In the genomic region with DNA sequence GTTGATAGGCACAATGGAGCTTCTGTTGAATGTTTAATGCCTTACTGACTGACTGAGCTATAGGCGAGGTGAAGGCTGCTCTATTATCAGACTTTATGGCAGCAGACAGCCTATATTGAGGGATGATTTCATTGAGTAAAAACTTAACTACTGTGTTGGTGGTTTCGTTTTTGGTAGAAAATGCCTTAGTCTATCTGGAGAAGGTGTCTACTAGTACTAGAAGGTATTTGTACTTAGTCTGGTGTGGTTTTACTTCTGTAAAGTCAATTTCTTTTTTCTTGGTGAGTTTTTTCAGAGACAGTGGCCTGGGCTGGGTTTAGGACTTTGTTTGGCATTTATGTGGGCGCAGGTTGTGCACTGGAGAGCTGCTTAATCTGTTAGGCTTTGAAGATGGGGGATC, we compare ENCODE assay signal across 8 cellular contexts.
DNase-seq lines count a peak whose midpoint lies in the region; ATAC-seq, FAIRE-seq and TF ChIP-seq lines count a peak whose summit lies in the region.
"Not testable (repeated sequence)": the region's sequence is repeated elsewhere in the genome, so short reads cannot be mapped to it uniquely, and the experiment has no call there.

No MANE protein-coding gene starts in this region.

- not testable (repeated sequence) for DNase-seq in CD8-positive, alpha-beta memory T cell; T-helper 2 cell treated with Interferon-gamma antibody and Interleukin-4, amounts not matched to agents 5 μg/mL and 100 μg/mL, for 36 hours (ENCODE audit: low spot score); astrocyte (ENCODE audit: low read depth); endothelial cell (ENCODE audit: low spot score); natural killer cell
- DNase-seq in activated T-cell treated with anti-CD3 and anti-CD28 coated beads, Interleukin-2, amount 50 U/mL, for 48 hours, result peak; percentile 31 to 32

- H3K27me3 ChIP-seq in CD8-positive, alpha-beta memory T cell (ENCODE audit: insufficient read depth, low read length, poor library complexity, severe bottlenecking); astrocyte (ENCODE audit: insufficient read depth, low read length): not testable (repeated sequence)

- not testable (repeated sequence) for H3K4me2 ChIP-seq in astrocyte (ENCODE audit: low read length)

- peak overlapping the region; percentile 92 to 98 (median 94) for H3K27ac Mint-ChIP-seq in CD8-positive, alpha-beta memory T cell
- H3K27ac Mint-ChIP-seq in IgD-negative memory B cell, result peak overlapping the region; percentile 71 to 85 (median 71)
- peak overlapping the region; percentile 83 for H3K27ac Mint-ChIP-seq in T-helper 2 cell treated with Interferon-gamma antibody and Interleukin-4, amounts not matched to agents 5 μg/mL and 100 μg/mL, for 36 hours
- H3K27ac Mint-ChIP-seq in astrocyte (ENCODE audit: unreplicated experiment), result peak overlapping the region; percentile 90
- H3K27ac Mint-ChIP-seq in endothelial cell (ENCODE audit: unreplicated experiment), result peak overlapping the region; percentile 93
- peak overlapping the region; percentile 89 to 91 for H3K27ac Mint-ChIP-seq in natural killer cell
- peak overlapping the region; percentile 88 for H3K27ac Mint-ChIP-seq in stimulated activated naive CD8-positive, alpha-beta T cell treated with anti-CD3 and anti-CD28 coated beads, Interleukin-15, Interleukin-2, amounts not matched to agents 100 ng/mL and 50 ng/mL, for 24 hours

- intact Hi-C loops in natural killer cell (cut with micrococcal nuclease), result not testable (repeated sequence)

- not testable (repeated sequence) for H3K27me3 Mint-ChIP-seq in CD8-positive, alpha-beta memory T cell; IgD-negative memory B cell; astrocyte (ENCODE audit: low read depth, unreplicated experiment); endothelial cell (ENCODE audit: unreplicated experiment); stimulated activated naive CD8-positive, alpha-beta T cell treated with anti-CD3 and anti-CD28 coated beads, Interleukin-15, Interleukin-2, amounts not matched to agents 100 ng/mL and 50 ng/mL, for 24 hours
- H3K27me3 Mint-ChIP-seq in T-helper 2 cell treated with Interferon-gamma antibody and Interleukin-4, amounts not matched to agents 5 μg/mL and 100 μg/mL, for 36 hours (ENCODE audit: low read depth), result peaks cover 15% of the 10 kb centered on the region
- H3K27me3 Mint-ChIP-seq in natural killer cell (ENCODE audit: low read depth in 2 of 2), result peaks cover 4 to 10% of the 10 kb centered on the region in 2 donors

- not testable (repeated sequence) for FAIRE-seq in astrocyte (lab: Jason Lieb, UNC)

- H3K9me3 ChIP-seq in CD8-positive, alpha-beta memory T cell (ENCODE audit: low read length); astrocyte (ENCODE audit: insufficient read depth, low read depth, low read length): not testable (repeated sequence)

- ATAC-seq in natural killer cell, result not testable (repeated sequence)

- CTCF ChIA-PET in CD8-positive, alpha-beta memory T cell (lab: Charles Lee), result not testable (repeated sequence)

- H3K4me3 Mint-ChIP-seq in CD8-positive, alpha-beta memory T cell, result peak overlapping the region; percentile 71 to 86 (median 84)
- H3K4me3 Mint-ChIP-seq in IgD-negative memory B cell, result peak overlapping the region; percentile 66 to 86 (median 76)
- peak overlapping the region; percentile 75 for H3K4me3 Mint-ChIP-seq in T-helper 2 cell treated with Interferon-gamma antibody and Interleukin-4, amounts not matched to agents 5 μg/mL and 100 μg/mL, for 36 hours
- peak overlapping the region; percentile 43 for H3K4me3 Mint-ChIP-seq in astrocyte (ENCODE audit: unreplicated experiment)
- H3K4me3 Mint-ChIP-seq in endothelial cell (ENCODE audit: unreplicated experiment), result peak overlapping the region; percentile 48
- H3K4me3 Mint-ChIP-seq in natural killer cell, result peak overlapping the region; percentile 82
- H3K4me3 Mint-ChIP-seq in stimulated activated naive CD8-positive, alpha-beta T cell treated with anti-CD3 and anti-CD28 coated beads, Interleukin-15, Interleukin-2, amounts not matched to agents 100 ng/mL and 50 ng/mL, for 24 hours, result peak overlapping the region; percentile 80

- TF ChIP-seq CTCF in astrocyte (IDR thresholded peaks at IDR 0.05; ENCODE audit: insufficient read depth, low read depth, low read length); endothelial cell (IDR thresholded peaks at IDR 0.05; ENCODE audit: unreplicated experiment); natural killer cell (IDR thresholded peaks at IDR 0.05): not testable (repeated sequence)

- not testable (repeated sequence) for H3K79me2 ChIP-seq in astrocyte (ENCODE audit: insufficient read depth, low read length)

- H3K9me3 Mint-ChIP-seq in CD8-positive, alpha-beta memory T cell; IgD-negative memory B cell; T-helper 2 cell treated with Interferon-gamma antibody and Interleukin-4, amounts not matched to agents 5 μg/mL and 100 μg/mL, for 36 hours; astrocyte (ENCODE audit: unreplicated experiment); endothelial cell (ENCODE audit: unreplicated experiment); natural killer cell; stimulated activated naive CD8-positive, alpha-beta T cell treated with anti-CD3 and anti-CD28 coated beads, Interleukin-15, Interleukin-2, amounts not matched to agents 100 ng/mL and 50 ng/mL, for 24 hours: not testable (repeated sequence)

- peak overlapping the region; percentile 60 for H3K27ac ChIP-seq in CD8-positive, alpha-beta memory T cell (ENCODE audit: low read depth, low read length)
- H3K27ac ChIP-seq in astrocyte (ENCODE audit: low read depth, low read length), result not testable (repeated sequence)

- H2AFZ ChIP-seq in astrocyte (ENCODE audit: low read depth, low read length), result not testable (repeated sequence)

- not testable (repeated sequence) for H3K36me3 ChIP-seq in CD8-positive, alpha-beta memory T cell (ENCODE audit: insufficient read depth, low read length); astrocyte (ENCODE audit: insufficient read depth, low read length)

- H3K36me3 Mint-ChIP-seq in CD8-positive, alpha-beta memory T cell; IgD-negative memory B cell; T-helper 2 cell treated with Interferon-gamma antibody and Interleukin-4, amounts not matched to agents 5 μg/mL and 100 μg/mL, for 36 hours (ENCODE audit: low read depth); astrocyte (ENCODE audit: low read depth, unreplicated experiment); endothelial cell (ENCODE audit: low read depth, unreplicated experiment); natural killer cell; stimulated activated naive CD8-positive, alpha-beta T cell treated with anti-CD3 and anti-CD28 coated beads, Interleukin-15, Interleukin-2, amounts not matched to agents 100 ng/mL and 50 ng/mL, for 24 hours (ENCODE audit: low read depth): not testable (repeated sequence)

- H4K20me1 ChIP-seq in astrocyte (ENCODE audit: insufficient read depth, low read length), result not testable (repeated sequence)

- H3K4me1 Mint-ChIP-seq in CD8-positive, alpha-beta memory T cell, result peaks cover 21 to 25% (median 24%) of the 10 kb centered on the region in 3 donors
- H3K4me1 Mint-ChIP-seq in IgD-negative memory B cell (peaks cover 11 to 13% (median 11%) of the 10 kb centered on the region in 3 donors), astrocyte (ENCODE audit: low read depth, unreplicated experiment) (peaks cover 21% of the 10 kb centered on the region), endothelial cell (ENCODE audit: unreplicated experiment) (peaks cover 49% of the 10 kb centered on the region), natural killer cell (peaks cover 17 to 18% of the 10 kb centered on the region in 2 donors)
- H3K4me1 Mint-ChIP-seq in T-helper 2 cell treated with Interferon-gamma antibody and Interleukin-4, amounts not matched to agents 5 μg/mL and 100 μg/mL, for 36 hours (ENCODE audit: low read depth), result peaks cover 24% of the 10 kb centered on the region
- H3K4me1 Mint-ChIP-seq in stimulated activated naive CD8-positive, alpha-beta T cell treated with anti-CD3 and anti-CD28 coated beads, Interleukin-15, Interleukin-2, amounts not matched to agents 100 ng/mL and 50 ng/mL, for 24 hours (ENCODE audit: low read depth), result peaks cover 23% of the 10 kb centered on the region

- H3K4me1 ChIP-seq in CD8-positive, alpha-beta memory T cell (ENCODE audit: insufficient read depth, low read length), result peaks cover 13% of the 10 kb centered on the region
- H3K4me1 ChIP-seq in astrocyte (ENCODE audit: insufficient read depth, low read length), result not testable (repeated sequence)

- H3K9ac ChIP-seq in astrocyte (ENCODE audit: low read length), result not testable (repeated sequence)

- H3K4me3 ChIP-seq in CD8-positive, alpha-beta memory T cell (ENCODE audit: low read length); astrocyte (ENCODE audit: insufficient read depth, low read depth, low read length): not testable (repeated sequence)

- POLR2A ChIA-PET in CD8-positive, alpha-beta memory T cell (lab: Charles Lee), result interaction anchor here (0.9 kb wide), 1 partner anchor 67 kb away, joined by 3 read pairs; no protein-coding TSS in a partner anchor
